17 cellular contexts compared by ENCODE assay signal in the genomic region with DNA sequence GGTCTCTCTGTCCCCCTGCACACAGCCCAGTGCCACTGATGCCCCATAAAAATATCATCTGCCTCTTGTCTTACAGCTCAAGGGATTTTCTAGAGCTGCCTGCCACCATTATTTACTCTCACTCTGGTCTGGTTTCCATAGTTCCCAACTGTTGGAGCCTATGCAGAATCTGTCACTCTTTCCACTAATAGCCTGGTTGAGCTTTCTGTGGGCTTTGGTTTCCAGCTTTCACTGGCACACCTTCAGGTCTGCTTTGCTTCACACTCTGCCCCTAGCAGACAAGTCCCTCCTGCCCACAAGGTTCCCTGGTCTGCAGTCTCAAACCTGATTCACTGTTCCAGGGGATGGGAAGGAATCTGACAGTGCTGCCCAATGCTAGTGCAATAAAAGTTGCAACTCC.
DNase-seq lines count a peak whose midpoint lies in the region; ATAC-seq and TF ChIP-seq lines count a peak whose summit lies in the region.
"Had no signal": no experiment of that assay in that cellular context is flagged by ENCODE, and none has a peak within 500 bp of the region (broad histone marks: within the 10 kb centered on the region; RNA-seq: fewer than 3 reads in every experiment).

No MANE protein-coding gene starts in this region.

- H3K27me3 Mint-ChIP-seq in endodermal cell (ENCODE audit: insufficient read depth) (no peaks in the 10 kb centered on the region), Calu3 (ENCODE audit: unreplicated experiment) (no peaks in the 10 kb centered on the region)
- H3K27me3 Mint-ChIP-seq: CD8-positive, alpha-beta memory T cell had no signal

- H3K27me3 ChIP-seq in DND-41 (ENCODE audit: insufficient read depth, low read length, poor library complexity) (no peaks in the 10 kb centered on the region), endodermal cell (ENCODE audit: control insufficient read depth, insufficient read depth, low read length, poor library complexity, severe bottlenecking) (no peaks in the 10 kb centered on the region)
- H3K27me3 ChIP-seq: BLaER1 treated with 17β-estradiol and CSF1 and Interleukin-3, amounts not matched to agents 10 nM and 100 nM had no signal

- no peaks in the 10 kb centered on the region for H3K79me2 ChIP-seq in DND-41 (ENCODE audit: insufficient read depth, low read length)

- no peak overlapping the region for H3K9ac ChIP-seq in DND-41 (ENCODE audit: low read depth, low read length)
- H3K9ac ChIP-seq in endodermal cell (ENCODE audit: extremely low read depth, low read length, poor library complexity, severe bottlenecking): no peak overlapping the region
- H3K9ac ChIP-seq: BLaER1 treated with 17β-estradiol and CSF1 and Interleukin-3, amounts not matched to agents 10 nM and 100 nM had no signal

- ATAC-seq in DND-41 (ENCODE audit: insufficient read depth, low read depth): no peak
- no peak for ATAC-seq in HG03354 (IDR thresholded peaks at IDR 0.05; ENCODE audit: poor library complexity, severe bottlenecking, unreplicated experiment)
- no peak for ATAC-seq in HG03175 (IDR thresholded peaks at IDR 0.05; ENCODE audit: unreplicated experiment)
- ATAC-seq: HepG2, SK-N-SH treated with all-trans-retinoic acid at 6 μM for 48 hours had no signal

- H3K4me3 ChIP-seq in DND-41 (ENCODE audit: low read depth in 1 of 2, low read length in 2 of 2) (no peak overlapping the region), endodermal cell (ENCODE audit: low read length) (no peak overlapping the region)
- H3K4me3 ChIP-seq: BLaER1 treated with 17β-estradiol and CSF1 and Interleukin-3, amounts not matched to agents 10 nM and 100 nM had no signal

- no peak for TF ChIP-seq CTCF in DND-41 (IDR thresholded peaks at IDR 0.05; ENCODE audit: borderline replicate concordance, extremely low read depth, low read length, poor library complexity, severe bottlenecking)
- no peak for TF ChIP-seq CTCF in endodermal cell (conservative IDR thresholded peaks at IDR 0.05)
- TF ChIP-seq CTCF in Calu3 (IDR thresholded peaks at IDR 0.05; ENCODE audit: unreplicated experiment): no peak

- H3K36me3 ChIP-seq in DND-41 (ENCODE audit: insufficient read depth, low read length): no peaks in the 10 kb centered on the region
- no peaks in the 10 kb centered on the region for H3K36me3 ChIP-seq in endodermal cell (ENCODE audit: control insufficient read depth, insufficient read depth, low read length)
- H3K36me3 ChIP-seq: BLaER1 treated with 17β-estradiol and CSF1 and Interleukin-3, amounts not matched to agents 10 nM and 100 nM had no signal

- H3K4me1 Mint-ChIP-seq in endodermal cell: no peaks in the 10 kb centered on the region
- H3K4me1 Mint-ChIP-seq in Calu3 (ENCODE audit: low read depth, unreplicated experiment): no peaks in the 10 kb centered on the region
- H3K4me1 Mint-ChIP-seq: CD8-positive, alpha-beta memory T cell had no signal

- CTCF ChIA-PET in Calu3 (lab: Charles Lee): no interaction called here

- H3K9me3 Mint-ChIP-seq in endodermal cell: no peaks in the 10 kb centered on the region
- H3K9me3 Mint-ChIP-seq in Calu3 (ENCODE audit: low read depth, unreplicated experiment): no peaks in the 10 kb centered on the region

- DNase-seq in NCI-H1417 (lab: John Stamatoyannopoulos, UW) (peak in 2 of 3 experiments; percentile 1 to 38), NCI-H1417 treated with DMSO at 0.1 percent for 48 hours (lab: John Stamatoyannopoulos, UW) (no peak), DND-41 (no peak), endodermal cell (peak; percentile 39), inferior parietal cortex (ENCODE audit: extremely low spot score) (peak; percentile 7), Calu3 (no peak)
- DNase-seq: CD8-positive, alpha-beta memory T cell; KG1; NCI-H187 treated with DMSO at 0.1 percent for 48 hours; NCI-H2171; NCI-H446 treated with DMSO at 0.1 percent for 48 hours; SHP77 treated with DMSO at 0.1 percent for 48 hours had no signal

- peak overlapping the region; percentile 13; the same call in 1 of the 2 replicates for H2AFZ ChIP-seq in DND-41 (ENCODE audit: low read depth, low read length)

- no peaks in the 10 kb centered on the region for H3K36me3 Mint-ChIP-seq in endodermal cell (ENCODE audit: low read depth)
- H3K36me3 Mint-ChIP-seq in Calu3 (ENCODE audit: insufficient read depth, unreplicated experiment): no peaks in the 10 kb centered on the region
- H3K36me3 Mint-ChIP-seq: CD8-positive, alpha-beta memory T cell had no signal

- H3K27ac Mint-ChIP-seq in endodermal cell (no peak overlapping the region), Calu3 (ENCODE audit: unreplicated experiment) (no peak overlapping the region)
- H3K27ac Mint-ChIP-seq: CD8-positive, alpha-beta memory T cell had no signal

- H4K20me1 ChIP-seq in DND-41 (ENCODE audit: insufficient read depth, low read length): no peaks in the 10 kb centered on the region
- H4K20me1 ChIP-seq: BLaER1 treated with 17β-estradiol and CSF1 and Interleukin-3, amounts not matched to agents 10 nM and 100 nM had no signal

- H3K9me3 ChIP-seq in DND-41 (ENCODE audit: insufficient read depth, low read length, severe bottlenecking): no peaks in the 10 kb centered on the region
- no peaks in the 10 kb centered on the region for H3K9me3 ChIP-seq in endodermal cell (ENCODE audit: control insufficient read depth, low read length)
- H3K9me3 ChIP-seq: BLaER1 treated with 17β-estradiol and CSF1 and Interleukin-3, amounts not matched to agents 10 nM and 100 nM had no signal

- intact Hi-C loops in Calu3 (cut with micrococcal nuclease; ENCODE audit: unreplicated experiment): no loop called here

- no TSS peak for BruUV-seq in Calu3 (replicated peaks; lab: Mats Ljungman, UMichigan)

- H3K4me1 ChIP-seq in DND-41 (ENCODE audit: insufficient read depth, low read length): peaks cover 8% of the 10 kb centered on the region; the same call in 1 of the 2 replicates
- no peaks in the 10 kb centered on the region for H3K4me1 ChIP-seq in endodermal cell (ENCODE audit: control insufficient read depth, insufficient read depth, low read length)
- H3K4me1 ChIP-seq: BLaER1 treated with 17β-estradiol and CSF1 and Interleukin-3, amounts not matched to agents 10 nM and 100 nM had no signal

- no peak overlapping the region for H3K27ac ChIP-seq in DND-41 (ENCODE audit: low read length)
- H3K27ac ChIP-seq in endodermal cell (ENCODE audit: low read depth, low read length): no peak overlapping the region
- H3K27ac ChIP-seq: BLaER1 treated with 17β-estradiol and CSF1 and Interleukin-3, amounts not matched to agents 10 nM and 100 nM had no signal

- no peak overlapping the region for H3K4me3 Mint-ChIP-seq in endodermal cell
- no peak overlapping the region for H3K4me3 Mint-ChIP-seq in Calu3 (ENCODE audit: low read depth, unreplicated experiment)
- H3K4me3 Mint-ChIP-seq: CD8-positive, alpha-beta memory T cell had no signal

- H3K4me2 ChIP-seq in DND-41 (ENCODE audit: insufficient read depth, low read length): no peak overlapping the region
- H3K4me2 ChIP-seq: BLaER1 treated with 17β-estradiol and CSF1 and Interleukin-3, amounts not matched to agents 10 nM and 100 nM had no signal

Comparison
In these comparisons a context has a peak if more than half of its experiments do, and no peak if none do; other contexts are left out.
1. DNase-seq: peak in NCI-H1417 (2 of 3), endodermal cell (single experiment) and inferior parietal cortex (single experiment); none in NCI-H1417 treated with DMSO at 0.1 percent for 48 hours (single experiment), DND-41 (single experiment) and Calu3 (single experiment).